Comparison of ENCODE assay signal across 8 cellular contexts in the genomic region with DNA sequence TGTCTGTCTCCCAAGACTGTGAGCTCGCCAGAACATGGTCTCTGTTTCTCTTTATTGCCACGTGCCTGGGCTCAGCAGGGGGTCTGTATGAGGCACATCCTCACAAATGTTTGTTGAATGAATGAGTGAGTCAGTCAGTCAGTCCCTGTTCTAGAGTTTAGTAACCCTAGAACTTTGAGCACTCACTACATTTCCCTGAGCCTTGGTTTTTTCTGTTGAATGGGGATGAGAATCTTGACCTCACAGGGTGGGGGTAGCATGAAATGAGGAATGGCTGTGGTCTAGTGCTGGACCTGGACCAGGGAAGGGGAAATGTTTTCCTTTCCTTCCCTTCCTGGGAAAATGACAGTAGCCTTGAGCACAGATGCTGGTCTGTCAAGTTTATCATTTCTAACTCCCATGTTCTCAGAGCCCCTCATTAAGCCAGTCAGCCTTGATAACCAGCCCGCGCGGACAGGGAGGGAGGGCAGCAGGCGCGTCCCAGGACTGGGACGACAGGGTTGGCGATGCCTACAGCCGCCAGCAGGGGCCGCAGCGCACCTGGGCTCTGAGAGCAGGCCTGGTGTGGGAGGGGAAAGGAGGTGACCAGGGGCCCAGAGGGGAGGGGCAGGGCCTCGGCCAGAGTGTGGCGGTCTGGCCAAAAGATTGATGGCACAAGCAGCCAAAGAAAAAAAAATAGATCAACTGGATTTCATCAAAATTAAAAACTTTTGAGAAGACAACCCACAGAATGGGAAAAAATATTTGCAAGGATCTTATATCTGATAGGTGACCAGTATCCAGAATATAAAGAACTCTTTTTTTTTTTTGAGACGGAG. TPM values are rescaled to one million over a fixed set of nuclear protein-coding genes. Genes with fewer than 3 reads are reported as not detected.
DNase-seq lines count a peak whose midpoint lies in the region; ATAC-seq and TF ChIP-seq lines count a peak whose summit lies in the region.

No MANE protein-coding gene starts in this region.

- peaks cover 25% of the 10 kb centered on the region for H3K4me1 Mint-ChIP-seq in type B pancreatic cell (ENCODE audit: unreplicated experiment)

- no peaks in the 10 kb centered on the region for H3K9me2 ChIP-seq in Karpas-422 (replicated peaks; ENCODE audit: insufficient read depth, low read length)

- H3K4me1 ChIP-seq in Karpas-422 (ENCODE audit: low read length) (peaks cover 3% of the 10 kb centered on the region; the same call in 1 of the 2 replicates), SJSA1 (replicated peaks) (peaks cover 9% of the 10 kb centered on the region), parathyroid adenoma (no peaks in the 10 kb centered on the region)

- H3K27me3 ChIP-seq in Karpas-422 (ENCODE audit: low read length) (no peaks in the 10 kb centered on the region), SJSA1 (replicated peaks) (no peaks in the 10 kb centered on the region), parathyroid adenoma (ENCODE audit: control insufficient read depth, insufficient read depth, low read length) (no peaks in the 10 kb centered on the region)

- H3K27ac ChIP-seq in Karpas-422 (ENCODE audit: low read length) (no peak overlapping the region), SJSA1 (no peak overlapping the region), parathyroid adenoma (no peak overlapping the region)

- no peaks in the 10 kb centered on the region for H4K20me1 ChIP-seq in Karpas-422 (ENCODE audit: insufficient read depth, low read depth, low read length)

- ATAC-seq in GM21576 (IDR thresholded peaks at IDR 0.05; ENCODE audit: unreplicated experiment) = peak; percentile 78

- H3K4me3 ChIP-seq in Karpas-422 (ENCODE audit: low read length) (no peak overlapping the region), SJSA1 (no peak overlapping the region), parathyroid adenoma (ENCODE audit: low read depth, low read length) (no peak overlapping the region)

- H3K9me3 ChIP-seq in Karpas-422 (ENCODE audit: low read length) (no peaks in the 10 kb centered on the region), SJSA1 (replicated peaks) (no peaks in the 10 kb centered on the region), parathyroid adenoma (ENCODE audit: control insufficient read depth, low read length) (no peaks in the 10 kb centered on the region)

- TF ChIP-seq CTCF in parathyroid adenoma (IDR thresholded peaks at IDR 0.05) (peak; percentile 90), type B pancreatic cell (conservative IDR thresholded peaks at IDR 0.05) (peak; percentile 98)

- no peak overlapping the region for H3K27ac Mint-ChIP-seq in type B pancreatic cell

- no peaks in the 10 kb centered on the region for H3K36me3 Mint-ChIP-seq in type B pancreatic cell

- no peaks in the 10 kb centered on the region for H3K27me3 Mint-ChIP-seq in type B pancreatic cell

- DNase-seq in DMS53 treated with DMSO at 0.1 percent for 48 hours (lab: John Stamatoyannopoulos, UW; ENCODE audit: unreplicated experiment) (peak; percentile 74), Karpas-422 (peak; percentile 86), SJSA1 (ENCODE audit: low read depth in 1 of 2, low spot score in 2 of 2) (peak; percentile 60 to 75), germinal center (ENCODE audit: low spot score) (peak; percentile 84), type B pancreatic cell (ENCODE audit: extremely low spot score, unreplicated experiment) (peak; percentile 90)
- peak; percentile 77 for DNase-seq in activated naive CD4-positive, alpha-beta T cell treated with Interleukin-2 at 50 U/mL for 16 hours

- H3K9ac ChIP-seq in Karpas-422 (ENCODE audit: low read length) (no peak overlapping the region), parathyroid adenoma (no peak overlapping the region)

- H3K9me3 Mint-ChIP-seq in type B pancreatic cell = no peaks in the 10 kb centered on the region

- H3K4me2 ChIP-seq in Karpas-422 (ENCODE audit: low read depth, low read length, poor library complexity, severe bottlenecking) (no peak overlapping the region), parathyroid adenoma (ENCODE audit: low read length) (no peak overlapping the region)

- H3K4me3 Mint-ChIP-seq in type B pancreatic cell = peak overlapping the region; percentile 41

- no peaks in the 10 kb centered on the region for H3K79me2 ChIP-seq in Karpas-422 (ENCODE audit: low read length)
- no peaks in the 10 kb centered on the region for H3K79me2 ChIP-seq in parathyroid adenoma

- H3K36me3 ChIP-seq in Karpas-422 (ENCODE audit: insufficient read depth, low read length) = no peaks in the 10 kb centered on the region
- H3K36me3 ChIP-seq in SJSA1 = no peaks in the 10 kb centered on the region
- no peaks in the 10 kb centered on the region for H3K36me3 ChIP-seq in parathyroid adenoma (ENCODE audit: control insufficient read depth, insufficient read depth, low read length)

- H2AFZ ChIP-seq in Karpas-422 (ENCODE audit: low read length) (no peak overlapping the region), parathyroid adenoma (no peak overlapping the region)

RNA-seq across cellular contexts. Expression of gene WNK2, which starts 24.1 kb away (rescaled TPM):
- not detected in 2 replicates for total RNA-seq in Karpas-422 (2014; rRNA removed; shearing (Covaris generic); ENCODE audit: low replicate concordance)
- total RNA-seq in SJSA1 (2014; rRNA removed; shearing (Covaris generic)) = not detected in 2 replicates
- total RNA-seq in type B pancreatic cell (ENCODE audit: low replicate concordance) = 47.2 and 75.5 TPM in 2 replicates

RNA-seq across cellular contexts. Expression of gene NINJ1, which starts 25.8 kb away (rescaled TPM):
- 10.3 and 10.4 TPM in 2 replicates for total RNA-seq in Karpas-422 (2014; rRNA removed; shearing (Covaris generic); ENCODE audit: low replicate concordance)
- total RNA-seq in SJSA1 (2014; rRNA removed; shearing (Covaris generic)) = 24.2 and 34.8 TPM in 2 replicates
- 19.4 and 21.6 TPM in 2 replicates for total RNA-seq in type B pancreatic cell (ENCODE audit: low replicate concordance)

Comparison
In these comparisons a context has a peak if more than half of its experiments do, and no peak if none do; other contexts are left out.
1. RNA of gene WNK2, which starts 24.1 kb away (total RNA-seq): 47.2 to 75.5 TPM in type B pancreatic cell; not detected in Karpas-422 and not detected in SJSA1; every median in the first group is over 10 times any median in the second.
2. Peak in every context shown above with its lines, with median percentiles within 50 percentile points of each other: DNase-seq.